8 cellular contexts compared by ENCODE assay signal in the genomic region with DNA sequence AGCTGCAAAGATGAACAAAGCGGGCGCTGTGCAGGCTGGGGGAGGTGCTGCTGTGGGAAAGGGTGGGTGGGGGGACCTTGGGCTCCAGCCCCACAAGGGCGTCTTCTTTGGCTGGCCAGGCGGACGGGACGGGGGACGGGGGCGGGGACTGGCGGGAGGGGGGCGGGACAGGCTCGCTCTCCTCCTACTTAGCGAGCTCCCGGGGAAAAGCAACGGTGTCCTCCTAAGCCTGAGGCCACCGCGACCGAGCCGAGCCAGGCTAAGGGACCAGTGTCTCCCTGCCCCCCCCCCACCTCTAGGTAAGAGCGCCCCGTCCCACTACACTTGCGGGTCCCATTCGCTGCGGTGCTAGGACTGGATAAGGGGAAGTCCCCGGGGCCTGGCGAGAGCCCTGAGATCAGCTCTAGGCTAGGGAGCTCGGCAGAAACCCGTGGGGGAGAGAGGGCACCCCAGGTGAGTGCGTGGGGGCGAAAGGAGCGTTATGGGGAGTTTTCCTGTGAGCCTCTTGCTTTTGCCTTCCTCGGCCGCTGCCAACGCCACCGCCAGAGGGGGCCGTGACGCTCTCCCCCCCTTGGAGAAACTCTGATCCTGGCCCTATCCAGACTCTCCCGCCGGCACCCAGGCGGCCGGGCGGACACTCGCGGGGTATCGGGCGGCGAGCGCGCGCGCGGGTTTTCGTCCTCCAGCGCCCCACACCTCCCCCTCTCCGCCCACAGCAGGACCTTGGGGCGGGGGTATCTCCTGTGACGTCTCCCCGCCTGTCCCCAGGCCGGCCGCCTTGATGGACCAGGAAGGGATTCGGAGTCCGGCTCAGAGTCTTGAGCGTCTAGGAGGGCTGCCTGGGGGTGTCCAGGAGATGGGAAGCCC. TPM values are rescaled to one million over a fixed set of nuclear protein-coding genes. Genes with fewer than 3 reads are reported as not detected.
DNase-seq lines count a peak whose midpoint lies in the region; ATAC-seq and TF ChIP-seq lines count a peak whose summit lies in the region.

A gene (plus strand): TSS at position 215 of the 867 bp plus-strand sequence. CDS start 6,222 bp downstream, outside the sequence.

- peak within 1 kb of the TSS; percentile 82 for H3K27ac ChIP-seq in colonic mucosa
- peak within 1 kb of the TSS; percentile 60 to 87 (median 85) for H3K27ac ChIP-seq in spleen

- no peak for ATAC-seq in GM18867 (IDR thresholded peaks at IDR 0.05; ENCODE audit: unreplicated experiment)

- no peaks in the 10 kb centered on the region for H3K36me3 ChIP-seq in colonic mucosa
- no peaks in the 10 kb centered on the region for H3K36me3 ChIP-seq in kidney epithelial cell (ENCODE audit: control insufficient read depth, insufficient read depth, low read length)
- peaks cover 0 to 11% (median under 1%) of the 10 kb centered on the region in 6 donors for H3K36me3 ChIP-seq in spleen

- DNase-seq in ELR (ENCODE audit: low read depth) (peak; percentile 79), MV-4-11 (lab: John Stamatoyannopoulos, UW) (peak; percentile 16), colonic mucosa (peak; percentile 66), kidney epithelial cell (ENCODE audit: low read depth) (no peak), spleen (peak; percentile 84), NCI-H128 (lab: John Stamatoyannopoulos, UW; ENCODE audit: unreplicated experiment) (no peak)
- DNase-seq in activated CD4-positive, alpha-beta T cell treated with anti-CD3 and anti-CD28 coated beads for 1 hour: peak; percentile 32

- no peak for TF ChIP-seq POLR2A in spleen (IDR thresholded peaks at IDR 0.05)

- no peaks in the 10 kb centered on the region for H3K9me3 ChIP-seq in colonic mucosa
- H3K9me3 ChIP-seq in spleen: no peaks in the 10 kb centered on the region

- H3K4me3 ChIP-seq in colonic mucosa (peak within 1 kb of the TSS; percentile 67), kidney epithelial cell (ENCODE audit: low read depth, low read length) (peak within 1 kb of the TSS; percentile 64), spleen (peak within 1 kb of the TSS; percentile 50 to 83 (median 62))

- H3K4me1 ChIP-seq in colonic mucosa: peaks cover 10% of the 10 kb centered on the region
- peaks cover 7 to 83% (median 64%) of the 10 kb centered on the region in 6 donors for H3K4me1 ChIP-seq in spleen

- peak; percentile 21 for TF ChIP-seq CTCF in colonic mucosa (IDR thresholded peaks at IDR 0.05)
- TF ChIP-seq CTCF in kidney epithelial cell (IDR thresholded peaks at IDR 0.05; ENCODE audit: insufficient read depth, low read length, poor library complexity, severe bottlenecking): peak; percentile 57
- peak in 8 of 11 experiments; percentile 31 to 73 (median 56) for TF ChIP-seq CTCF in spleen (IDR thresholded peaks at IDR 0.05 in 8 of 11, conservative IDR thresholded peaks at IDR 0.05 in 3 of 11)

- H3K27me3 ChIP-seq in colonic mucosa: peaks cover 21% of the 10 kb centered on the region
- H3K27me3 ChIP-seq in kidney epithelial cell (ENCODE audit: control insufficient read depth, insufficient read depth, low read length): no peaks in the 10 kb centered on the region
- H3K27me3 ChIP-seq in spleen (replicated peaks in 1 of 7): peaks cover 0 to 51% (median 21%) of the 10 kb centered on the region in 7 donors

- H3K9ac ChIP-seq in colonic mucosa (ENCODE audit: low read depth in 2 of 2, low read length in 2 of 2): peak within 1 kb of the TSS; percentile 63 to 79

- WGBS in spleen, 5 donors: 0 to 4% (median 2%) methylated on average over 31 to 62 of the region's 62 CpGs

- intact Hi-C loops in colonic mucosa (cut with DNase I) (no loop called here), spleen (cut with DNase I; ENCODE audit: low total_unique reads) (no loop called here)

RNA-seq across cellular contexts. Expression of the gene that starts here (rescaled TPM):
- total RNA-seq in colonic mucosa (10 to 100 TPM; 60.1 to 88.6 TPM), kidney epithelial cell (99.0 and 107 TPM in 2 replicates), spleen (100 to 1,000 TPM in 3 of 7 donors, 10 to 100 TPM in 4; 34.7 to 162 (median 84.2) TPM)
- 10 to 100 TPM; 13.0 to 70.9 (median 53.3) TPM for polyA plus RNA-seq in spleen

Comparison
In these comparisons a context has a peak if more than half of its experiments do, and no peak if none do; other contexts are left out.
1. DNase-seq: peak in ELR (single experiment), MV-4-11 (single experiment), activated CD4-positive, alpha-beta T cell treated with anti-CD3 and anti-CD28 coated beads for 1 hour (single experiment), colonic mucosa (single experiment) and spleen (single experiment); none in kidney epithelial cell (single experiment) and NCI-H128 (single experiment).
2. Peak in every context shown above with its lines, with median percentiles within 50 percentile points of each other: H3K4me3 ChIP-seq and CTCF ChIP-seq.